Comparison of ENCODE assay signal across 8 cellular contexts in genomic region chrX:54181196-54181953, GRCh38. TPM values are rescaled to one million over a fixed set of nuclear protein-coding genes. Genes with fewer than 3 reads are reported as not detected.
DNase-seq lines count a peak whose midpoint lies in the region; ATAC-seq, FAIRE-seq and TF ChIP-seq lines count a peak whose summit lies in the region.
"Had no signal": no experiment of that assay in that cellular context is flagged by ENCODE, and none has a peak within 500 bp of the region (broad histone marks: within the 10 kb centered on the region; RNA-seq: fewer than 3 reads in every experiment).

No MANE protein-coding gene starts in this region.

- TF ChIP-seq CTCF in Panc1 (IDR thresholded peaks at IDR 0.05): no peak

- no peaks in the 10 kb centered on the region for H3K9me3 ChIP-seq in Panc1 (ENCODE audit: control insufficient read depth, insufficient read depth, low read depth, low read length)
- no peaks in the 10 kb centered on the region for H3K9me3 ChIP-seq in esophagus (ENCODE audit: control insufficient read depth in 2 of 2, insufficient read depth in 1 of 2, low read depth in 1 of 2, low read length in 1 of 2)
- H3K9me3 ChIP-seq in skeletal muscle satellite cell (replicated peaks; ENCODE audit: low read length): no peaks in the 10 kb centered on the region

- H3K27me3 ChIP-seq in Panc1 (ENCODE audit: control insufficient read depth, insufficient read depth, low read length) (no peaks in the 10 kb centered on the region), esophagus (ENCODE audit: control insufficient read depth in 1 of 2, insufficient read depth in 2 of 2, low read length in 2 of 2) (no peaks in the 10 kb centered on the region), skeletal muscle satellite cell (ENCODE audit: control insufficient read depth, insufficient read depth, low read length) (no peaks in the 10 kb centered on the region)

- H3K36me3 ChIP-seq in Panc1 (ENCODE audit: control insufficient read depth, insufficient read depth, low read length) (no peaks in the 10 kb centered on the region; the same call in none of the 2 replicates), esophagus (ENCODE audit: control insufficient read depth in 2 of 2, insufficient read depth in 2 of 2, low read length in 1 of 2) (no peaks in the 10 kb centered on the region), skeletal muscle satellite cell (ENCODE audit: insufficient read depth, low read length) (no peaks in the 10 kb centered on the region)

- peak overlapping the region; percentile 79 for H3K4me2 ChIP-seq in skeletal muscle satellite cell (ENCODE audit: low read length)

- CTCF ChIA-PET in Panc1 (lab: Charles Lee): interaction anchor here (0.6 kb wide), 2 partner anchors 157 to 1407 kb away, joined by 3 read pairs; no protein-coding TSS in a partner anchor

- H3K4me3 ChIP-seq in Panc1 (ENCODE audit: low read depth in 2 of 2, low read length in 2 of 2) (peak overlapping the region; percentile 56 to 67), esophagus (ENCODE audit: low read depth in 1 of 2, low read length in 2 of 2) (peak overlapping the region in 1 of 2 donors; percentile 64), skeletal muscle satellite cell (ENCODE audit: low read length) (peak overlapping the region; percentile 85)

- peak overlapping the region; percentile 84 for H3K9ac ChIP-seq in skeletal muscle satellite cell (ENCODE audit: low read depth, low read length)

- WGBS in esophagus, 2 donors: 21 to 38% methylated on average over 4 of the region's 4 CpGs

- BruUV-seq in Panc1 (replicated peaks; lab: Mats Ljungman, UMichigan): TSS peak; percentile 51

- intact Hi-C loops in Panc1 (cut with micrococcal nuclease; ENCODE audit: unreplicated experiment): no loop called here

- FAIRE-seq in GM18507 (lab: Jason Lieb, UNC): peak; percentile 57
- FAIRE-seq: TTC549 had no signal

- in situ Hi-C loops in Panc1 (cut with HindIII; ENCODE audit: low pct_unique_long_range_greater_than_20kb, low sequenced_read_pairs): no loop called here

- H3K27ac ChIP-seq in Panc1 (ENCODE audit: low read length) (peak overlapping the region; percentile 93), esophagus (ENCODE audit: low read depth in 2 of 2, low read length in 1 of 2) (peak overlapping the region; percentile 16 to 89)

- DNase-seq in GM18507 (ENCODE audit: extremely low spot score, insufficient read length, low read depth) (no peak), Panc1 (ENCODE audit: low read depth, low spot score) (no peak), DMS53 (lab: John Stamatoyannopoulos, UW) (no peak), SK-N-DZ (ENCODE audit: low spot score) (no peak), SKM-1 treated with dmso at 0.1 percent for 144 hours (lab: John Stamatoyannopoulos, UW; ENCODE audit: unreplicated experiment) (no peak)

- POLR2A ChIA-PET in Panc1 (lab: Charles Lee): no interaction called here

- H3K4me1 ChIP-seq in Panc1 (ENCODE audit: control insufficient read depth, insufficient read depth, low read length) (peaks cover 26% of the 10 kb centered on the region), esophagus (ENCODE audit: control insufficient read depth in 2 of 2, insufficient read depth in 2 of 2, low read length in 1 of 2) (peaks cover 0 to 2% of the 10 kb centered on the region in 2 donors), skeletal muscle satellite cell (ENCODE audit: control insufficient read depth, insufficient read depth, low read length) (peaks cover 19% of the 10 kb centered on the region)

- ATAC-seq in Panc1: no peak

RNA-seq across cellular contexts. Expression of gene FAM120C, which starts 1.7 kb away (rescaled TPM):
- 12.1 TPM for total RNA-seq in Panc1 (2021; ENCODE audit: unreplicated experiment)
- 7.4 TPM for polyA plus RNA-seq in Panc1 (2012; ENCODE audit: insufficient read length)
- 1 to 10 TPM; 2.5 to 3.5 TPM for polyA plus RNA-seq in esophagus
- 4.3 and 6.1 TPM in 2 replicates for total RNA-seq in skeletal muscle satellite cell (2012; rRNA removed)
- polyA plus RNA-seq in SK-N-DZ (2014; cell fraction: cytosol; rRNA removed): 2.7 and 3.2 TPM in 2 replicates
- polyA plus RNA-seq in SK-N-DZ (2014; cell fraction: nucleus; rRNA removed): 9.0 and 9.2 TPM in 2 replicates
